ENCODE assay signal across 8 cellular contexts in the genomic region with DNA sequence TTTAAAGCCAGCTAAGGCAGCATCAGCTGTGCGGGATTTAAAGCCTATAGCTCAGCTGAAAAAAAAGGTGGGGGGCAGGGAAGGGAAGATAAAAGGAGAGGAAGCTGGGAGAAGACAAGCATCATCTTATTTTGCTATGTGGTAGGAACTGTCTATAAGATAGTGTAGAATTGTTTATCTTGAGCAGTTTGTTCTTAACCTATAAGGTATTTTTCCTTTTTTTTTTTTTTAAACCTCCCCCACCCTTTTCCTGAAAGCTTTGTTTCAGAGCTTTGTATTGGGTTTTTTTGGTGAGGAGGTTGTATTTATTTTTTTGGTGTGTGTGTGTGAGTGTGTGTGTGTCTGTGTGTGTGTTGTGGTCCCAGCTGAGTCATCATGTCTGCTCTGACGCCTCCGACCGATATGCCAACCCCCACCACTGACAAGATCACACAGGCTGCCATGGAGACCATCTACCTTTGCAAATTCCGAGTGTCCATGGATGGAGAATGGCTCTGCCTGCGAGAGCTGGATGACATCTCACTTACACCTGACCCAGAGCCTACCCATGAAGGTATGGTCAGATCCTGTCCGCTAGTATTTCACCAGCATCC. TPM values are rescaled to one million over a fixed set of nuclear protein-coding genes. Genes with fewer than 3 reads are reported as not detected.
A peak's percentile ranks its signal among the peaks of the same experiment; 100 is the strongest.
DNase-seq lines count a peak whose midpoint lies in the region; ATAC-seq, FAIRE-seq and TF ChIP-seq lines count a peak whose summit lies in the region.

No MANE protein-coding gene starts in this region.

- H3K36me3 ChIP-seq in mucosa of descending colon (ENCODE audit: low read depth) (no peaks in the 10 kb centered on the region), tibial artery (no peaks in the 10 kb centered on the region)

- H3K4me3 ChIP-seq in cardiac fibroblast (replicated peaks in 1 of 2; ENCODE audit: low read depth in 2 of 2, low read length in 2 of 2) (peak overlapping the region; percentile 49 to 64), mucosa of descending colon (no peak overlapping the region), tibial artery (peak overlapping the region; percentile 53 to 55)

- no peaks in the 10 kb centered on the region for H3K4me1 ChIP-seq in mucosa of descending colon (ENCODE audit: low read depth)
- H3K4me1 ChIP-seq in tibial artery, result peaks cover 0 to 34% (median 3%) of the 10 kb centered on the region in 4 donors

- ATAC-seq in mucosa of descending colon (peak; percentile 37), left colon (no peak)

- no peak for TF ChIP-seq POLR2A in GM12891 (IDR thresholded peaks at IDR 0.05; ENCODE audit: low read depth, low read length)

- H3K27ac ChIP-seq in tibial artery, result peak overlapping the region; percentile 73 to 76

- intact Hi-C loops in mucosa of descending colon (cut with DNase I, micrococcal nuclease), result no loop called here
- intact Hi-C loops in tibial artery (cut with DNase I; ENCODE audit: low total_unique reads), result loop anchor here (5.0 kb wide), 1 partner anchor 510 kb away; no protein-coding TSS in a partner anchor
- intact Hi-C loops in left colon (cut with DNase I, micrococcal nuclease), result no loop called here

- peak; percentile 40 for DNase-seq in GM04504 (ENCODE audit: low read depth)
- DNase-seq in RCC 7860 (ENCODE audit: low spot score), result peak; percentile 53
- DNase-seq in cardiac fibroblast (ENCODE audit: low read depth in 2 of 2), result peak; percentile 72 to 81
- no peak for DNase-seq in mucosa of descending colon
- DNase-seq in tibial artery, result no peak
- no peak for DNase-seq in GM12891 (ENCODE audit: insufficient read length, low spot score)
- DNase-seq in left colon, result no peak
- DNase-seq in GDM1 (lab: John Stamatoyannopoulos, UW), result no peak

- TF ChIP-seq CTCF in cardiac fibroblast (IDR thresholded peaks at IDR 0.05; ENCODE audit: low read depth, low read length) (no peak), mucosa of descending colon (IDR thresholded peaks at IDR 0.05) (no peak), tibial artery (IDR thresholded peaks at IDR 0.05) (no peak)

- no peaks in the 10 kb centered on the region for H3K27me3 ChIP-seq in tibial artery

- no peak for FAIRE-seq in RCC 7860 (lab: Jason Lieb, UNC)
- no peak for FAIRE-seq in GM12891 (lab: Jason Lieb, UNC)

- no peaks in the 10 kb centered on the region for H3K9me3 ChIP-seq in mucosa of descending colon
- no peaks in the 10 kb centered on the region for H3K9me3 ChIP-seq in tibial artery

TF ChIP-seq in GM12891, 5 proteins besides CTCF, POLR2A, EP300 and RAD21:
- TF ChIP-seq SPI1 (IDR thresholded peaks at IDR 0.05; ENCODE audit: low read depth, low read length), result no peak
- no peak for TF ChIP-seq POLR2AphosphoS5 (IDR thresholded peaks at IDR 0.05; ENCODE audit: low read depth, low read length)
- TF ChIP-seq PAX5 (IDR thresholded peaks at IDR 0.05; ENCODE audit: insufficient read depth, low read length, severe bottlenecking), result no peak
- TF ChIP-seq TAF1 (IDR thresholded peaks at IDR 0.05; ENCODE audit: low read depth, low read length), result no peak
- no peak for TF ChIP-seq POU2F2 (IDR thresholded peaks at IDR 0.05; ENCODE audit: low read depth, low read length)

RNA-seq across cellular contexts. Expression of gene RUFY3, which starts 0.5 kb away (rescaled TPM):
- 10 to 100 TPM; 31.9 to 54.2 (median 46.0) TPM for total RNA-seq in mucosa of descending colon
- 8.8 TPM for polyA plus RNA-seq in GM12891 (2012; ENCODE audit: low read depth, missing spikeins)
- total RNA-seq in left colon, result 10 to 100 TPM; 37.2 to 37.8 TPM

RNA-seq across cellular contexts. Expression of gene UTP3, which starts 34.0 kb away (rescaled TPM):
- total RNA-seq in mucosa of descending colon (10 to 100 TPM; 15.8 to 23.4 (median 20.5) TPM), left colon (10 to 100 TPM; 18.4 to 19.7 TPM)
- 31.5 TPM for polyA plus RNA-seq in GM12891 (2012; ENCODE audit: low read depth, missing spikeins)

RNA-seq across cellular contexts. Expression of gene JCHAIN, which starts 56.0 kb away (rescaled TPM):
- total RNA-seq in mucosa of descending colon (100 to 1,000 TPM; 258 to 602 (median 347) TPM), left colon (100 to 1,000 TPM; 114 to 909 TPM)
- 110 TPM for polyA plus RNA-seq in GM12891 (2012; ENCODE audit: low read depth, missing spikeins)

Comparison
In these comparisons a context has a peak if more than half of its experiments do, and no peak if none do; other contexts are left out.
1. DNase-seq: peak in GM04504 (single experiment), RCC 7860 (single experiment) and cardiac fibroblast (2 of 2); none in mucosa of descending colon (0 of 3), tibial artery (0 of 2), GM12891 (single experiment), left colon (0 of 2) and GDM1 (single experiment).